In genomic region chr16:71311553-71312158, GRCh38 we compare ENCODE assay signal across 1 cellular context.
TF ChIP-seq lines count a peak whose summit lies in the region.

No MANE protein-coding gene starts in this region.

TF ChIP-seq in HepG2, 621 proteins besides CTCF, POLR2A, EP300 and RAD21 (continued from another document):
- TF ChIP-seq ZNF607 (CRISPR knock-in tag; IDR thresholded peaks at IDR 0.05; ENCODE audit: borderline replicate concordance) (no peak), SMC3 (IDR thresholded peaks at IDR 0.05; ENCODE audit: low read length) (peak; percentile 95), CERS6 (CRISPR knock-in tag; IDR thresholded peaks at IDR 0.05) (0 out of 2 replicates have a peak, but pooled peaks have one; percentile 32), MIXL1 (CRISPR knock-in tag; IDR thresholded peaks at IDR 0.05) (peak; percentile 57; the same call in 1 of the 2 replicates), ZFP37 (CRISPR knock-in tag; IDR thresholded peaks at IDR 0.05; ENCODE audit: borderline replicate concordance) (0 out of 2 replicates have a peak, but pooled peaks have one; percentile 44), ZFP36L2 (CRISPR knock-in tag; IDR thresholded peaks at IDR 0.05) (0 out of 2 replicates have a peak, but pooled peaks have one; percentile 27), ZNF513 (CRISPR knock-in tag; conservative IDR thresholded peaks at IDR 0.05) (0 out of 2 replicates have a peak, but pooled peaks have one; percentile 51), BRD4 (CRISPR knock-in tag; IDR thresholded peaks at IDR 0.05) (no peak)
